In genomic region chr6:42502990-42503389, GRCh38 we compare ENCODE assay signal across 17 cellular contexts.
DNase-seq lines count a peak whose midpoint lies in the region; ATAC-seq and FAIRE-seq lines count a peak whose summit lies in the region.
"Had no signal": no experiment of that assay in that cellular context is flagged by ENCODE, and none has a peak within 500 bp of the region (broad histone marks: within the 10 kb centered on the region; RNA-seq: fewer than 3 reads in every experiment).

No MANE protein-coding gene starts in this region.

- no peak for DNase-seq in activated CD4-positive, CD25-positive, alpha-beta regulatory T cell (lab: John Stamatoyannopoulos, UW)
- DNase-seq in activated naive CD4-positive, alpha-beta T cell (lab: John Stamatoyannopoulos, UW) = no peak
- DNase-seq in GM18507 (ENCODE audit: extremely low spot score, insufficient read length, low read depth) (no peak), AML-193 (lab: John Stamatoyannopoulos, UW) (no peak)
- DNase-seq in stimulated activated effector memory CD8-positive, alpha-beta T cell treated with anti-CD3 and anti-CD28 coated beads, Interleukin-12 subunit alpha, Interleukin-12 subunit beta, amount 100 ng/mL, for 72 hours (ENCODE audit: low spot score in 2 of 2) = no peak
- DNase-seq: CD4-positive, alpha-beta memory T cell; DMS153; DMS79; GDM1; H9 had no signal

- peak; percentile 47 for FAIRE-seq in GM18507 (lab: Jason Lieb, UNC)
- FAIRE-seq: A549, H1, HepG2 had no signal

- H3K4me1 Mint-ChIP-seq in activated naive CD4-positive, alpha-beta T cell treated with anti-CD3 and anti-CD28 coated beads, Interleukin-2, amount 50 U/mL, for 24 hours = peaks cover 21% of the 10 kb centered on the region
- peaks cover 21% of the 10 kb centered on the region for H3K4me1 Mint-ChIP-seq in stimulated activated effector memory CD8-positive, alpha-beta T cell treated with anti-CD3 and anti-CD28 coated beads, Interleukin-12 subunit alpha, Interleukin-12 subunit beta, amount 100 ng/mL, for 72 hours
- H3K4me1 Mint-ChIP-seq: CD4-positive, alpha-beta memory T cell; H9 had no signal

- H3K27ac Mint-ChIP-seq in activated naive CD4-positive, alpha-beta T cell treated with anti-CD3 and anti-CD28 coated beads, Interleukin-2, amount 50 U/mL, for 24 hours = peak overlapping the region; percentile 77
- H3K27ac Mint-ChIP-seq in stimulated activated effector memory CD8-positive, alpha-beta T cell treated with anti-CD3 and anti-CD28 coated beads, Interleukin-12 subunit alpha, Interleukin-12 subunit beta, amount 100 ng/mL, for 72 hours = no peak overlapping the region
- H3K27ac Mint-ChIP-seq: H9, IgD-negative memory B cell had no signal

- H3K36me3 Mint-ChIP-seq in activated naive CD4-positive, alpha-beta T cell treated with anti-CD3 and anti-CD28 coated beads, Interleukin-2, amount 50 U/mL, for 24 hours = peaks cover 4% of the 10 kb centered on the region
- H3K36me3 Mint-ChIP-seq in stimulated activated effector memory CD8-positive, alpha-beta T cell treated with anti-CD3 and anti-CD28 coated beads, Interleukin-12 subunit alpha, Interleukin-12 subunit beta, amount 100 ng/mL, for 72 hours = no peaks in the 10 kb centered on the region
- H3K36me3 Mint-ChIP-seq: CD14-positive monocyte; CD4-positive, alpha-beta memory T cell; IgD-negative memory B cell had no signal

- peak; percentile 35 to 42 for ATAC-seq in activated CD4-positive, CD25-positive, alpha-beta regulatory T cell treated with anti-CD3 and anti-CD28 coated beads, Interleukin-2, amount 50 U/mL, for 24 hours
- ATAC-seq in stimulated activated effector memory CD8-positive, alpha-beta T cell treated with anti-CD3 and anti-CD28 coated beads, Interleukin-12 subunit alpha, Interleukin-12 subunit beta, amount 100 ng/mL, for 72 hours = peak; percentile 75
- ATAC-seq: A549, HepG2 had no signal

- no peak overlapping the region for H3K4me3 Mint-ChIP-seq in activated naive CD4-positive, alpha-beta T cell treated with anti-CD3 and anti-CD28 coated beads, Interleukin-2, amount 50 U/mL, for 24 hours
- no peak overlapping the region for H3K4me3 Mint-ChIP-seq in stimulated activated effector memory CD8-positive, alpha-beta T cell treated with anti-CD3 and anti-CD28 coated beads, Interleukin-12 subunit alpha, Interleukin-12 subunit beta, amount 100 ng/mL, for 72 hours
- H3K4me3 Mint-ChIP-seq: CD14-positive monocyte; CD4-positive, alpha-beta memory T cell; H9; IgD-negative memory B cell had no signal

- peaks cover 5% of the 10 kb centered on the region for H3K9me3 Mint-ChIP-seq in activated naive CD4-positive, alpha-beta T cell treated with anti-CD3 and anti-CD28 coated beads, Interleukin-2, amount 50 U/mL, for 24 hours
- no peaks in the 10 kb centered on the region for H3K9me3 Mint-ChIP-seq in stimulated activated effector memory CD8-positive, alpha-beta T cell treated with anti-CD3 and anti-CD28 coated beads, Interleukin-12 subunit alpha, Interleukin-12 subunit beta, amount 100 ng/mL, for 72 hours

- peaks cover 5% of the 10 kb centered on the region for H3K27me3 Mint-ChIP-seq in activated naive CD4-positive, alpha-beta T cell treated with anti-CD3 and anti-CD28 coated beads, Interleukin-2, amount 50 U/mL, for 24 hours
- H3K27me3 Mint-ChIP-seq: CD4-positive, alpha-beta memory T cell had no signal
